In genomic region chr7:99406557-99406956, GRCh38 we compare ENCODE assay signal across 9 cellular contexts. TPM values are rescaled to one million over a fixed set of nuclear protein-coding genes. Genes with fewer than 3 reads are reported as not detected.
DNase-seq lines count a peak whose midpoint lies in the region; ATAC-seq and TF ChIP-seq lines count a peak whose summit lies in the region.
"Had no signal": no experiment of that assay in that cellular context is flagged by ENCODE, and none has a peak within 500 bp of the region (broad histone marks: within the 10 kb centered on the region; RNA-seq: fewer than 3 reads in every experiment).

No MANE protein-coding gene starts in this region.

- H3K56ac ChIP-seq in mesendoderm (ENCODE audit: low read length) = no peak overlapping the region

- POLR2A ChIA-PET in WTC11 (lab: Charles Lee) = no interaction called here

- no peak overlapping the region for H2BK15ac ChIP-seq in mesendoderm (replicated peaks; ENCODE audit: low read depth)

- DNase-seq in BE2C = no peak
- no peak for DNase-seq in HFFc6
- no peak for DNase-seq in WTC11 (ENCODE audit: low spot score)
- no peak for DNase-seq in mesendoderm
- no peak for DNase-seq in prostate gland (ENCODE audit: low spot score)
- no peak for DNase-seq in SHP77 treated with DMSO at 0.1 percent for 48 hours (lab: John Stamatoyannopoulos, UW)
- no peak for DNase-seq in cardiac septum (ENCODE audit: low spot score)
- DNase-seq: SHP77 had no signal

- H2AK5ac ChIP-seq in mesendoderm (ENCODE audit: low read length) = no peak overlapping the region

- H3K79me1 ChIP-seq in mesendoderm (ENCODE audit: low read length) = peaks cover 33% of the 10 kb centered on the region

- no peak overlapping the region for H3K27ac ChIP-seq in mesendoderm (ENCODE audit: low read depth, low read length)
- no peak overlapping the region for H3K27ac ChIP-seq in prostate gland

- no peak overlapping the region for H3K4ac ChIP-seq in mesendoderm (ENCODE audit: low read depth, low read length)

- H2BK120ac ChIP-seq in mesendoderm (ENCODE audit: low read depth, low read length) = no peak overlapping the region

- H3K23ac ChIP-seq in mesendoderm (ENCODE audit: low read length) = no peak overlapping the region

- no peak for TF ChIP-seq POLR2A in prostate gland (IDR thresholded peaks at IDR 0.05)

- H3K79me2 ChIP-seq in mesendoderm (ENCODE audit: control insufficient read depth, insufficient read depth, low read length) = peaks cover 60% of the 10 kb centered on the region

- H3K4me1 Mint-ChIP-seq in HFFc6 (ENCODE audit: low read depth) (peaks cover 41% of the 10 kb centered on the region), WTC11 (peaks cover 18% of the 10 kb centered on the region)

- peak overlapping the region; percentile 98 for H3K4me3 Mint-ChIP-seq in HFFc6
- peak overlapping the region; percentile 99 for H3K4me3 Mint-ChIP-seq in WTC11

- peaks cover 5% of the 10 kb centered on the region; the same call in 1 of the 2 replicates for H3K27me3 Mint-ChIP-seq in HFFc6 (ENCODE audit: insufficient read depth)
- H3K27me3 Mint-ChIP-seq in WTC11 (ENCODE audit: low read depth) = no peaks in the 10 kb centered on the region

- CTCF ChIA-PET in WTC11 (lab: Charles Lee) = interaction anchor here (0.6 to 2.2 kb wide), 3 partner anchors 9 to 193 kb away, joined by 3 to 7 read pairs (median 4); no protein-coding TSS in a partner anchor

- TF ChIP-seq CTCF in BE2C (IDR thresholded peaks at IDR 0.05; ENCODE audit: low read depth, low read length) = no peak
- no peak for TF ChIP-seq CTCF in HFFc6 (IDR thresholded peaks at IDR 0.05)
- no peak for TF ChIP-seq CTCF in WTC11 (IDR thresholded peaks at IDR 0.05)
- TF ChIP-seq CTCF in prostate gland (IDR thresholded peaks at IDR 0.05) = no peak

- peaks cover 43% of the 10 kb centered on the region for H3K36me3 Mint-ChIP-seq in HFFc6 (ENCODE audit: low read depth)
- peaks cover 38% of the 10 kb centered on the region for H3K36me3 Mint-ChIP-seq in WTC11

- H3K9me3 ChIP-seq in BE2C = no peaks in the 10 kb centered on the region
- H3K9me3 ChIP-seq in prostate gland = no peaks in the 10 kb centered on the region

- ATAC-seq in WTC11 = no peak
- no peak for ATAC-seq in GM18519 (IDR thresholded peaks at IDR 0.05; ENCODE audit: low FRiP score, unreplicated experiment)

- H4K8ac ChIP-seq in mesendoderm (ENCODE audit: low read depth, low read length) = no peak overlapping the region

- no peak overlapping the region for H2BK5ac ChIP-seq in mesendoderm (ENCODE audit: low read length)

- no CpG with 5 or more reads among the region's 1 CpG for WGBS in mesendoderm (ENCODE audit: extremely low coverage, insufficient coverage, low lambda C conversion rate)
- 79% methylated on average over 1 of the region's 1 CpG for WGBS in prostate gland

- H3K27ac Mint-ChIP-seq in HFFc6 (peak overlapping the region; percentile 98), WTC11 (peak overlapping the region; percentile 76)

- peak overlapping the region; percentile 98 for H3K9ac ChIP-seq in mesendoderm (ENCODE audit: low read length)

- H3K36me3 ChIP-seq in BE2C (peaks cover 59% of the 10 kb centered on the region), mesendoderm (ENCODE audit: control insufficient read depth, insufficient read depth, low read length) (peaks cover 14% of the 10 kb centered on the region), prostate gland (peaks cover 0 to 5% of the 10 kb centered on the region in 2 donors)

- H3K4me3 ChIP-seq in BE2C (ENCODE audit: low read depth, low read length) (peak overlapping the region; percentile 79), mesendoderm (ENCODE audit: low read length) (no peak overlapping the region), prostate gland (no peak overlapping the region)

- intact Hi-C loops in prostate gland (cut with DNase I) = loop anchor here (5.0 to 10.0 kb wide), 2 partner anchors 34 to 262 kb away; partner anchors contain the start of genes ARPC1B and SMURF1
- intact Hi-C loops in cardiac septum (cut with DNase I) = no loop called here

- no peaks in the 10 kb centered on the region for H3K27me3 ChIP-seq in BE2C
- H3K27me3 ChIP-seq in mesendoderm (ENCODE audit: insufficient read depth, low read length, poor library complexity) = no peaks in the 10 kb centered on the region
- no peaks in the 10 kb centered on the region for H3K27me3 ChIP-seq in prostate gland (replicated peaks; ENCODE audit: insufficient read depth)

- H3K9me3 Mint-ChIP-seq in HFFc6 = no peaks in the 10 kb centered on the region
- no peaks in the 10 kb centered on the region for H3K9me3 Mint-ChIP-seq in WTC11

- H3K4me2 ChIP-seq in mesendoderm (ENCODE audit: low read length) = no peak overlapping the region

- no peak overlapping the region for H3K18ac ChIP-seq in mesendoderm (ENCODE audit: low read length)

- H4K5ac ChIP-seq in mesendoderm (ENCODE audit: low read length) = no peak overlapping the region

- H3K4me1 ChIP-seq in BE2C = peaks cover 4% of the 10 kb centered on the region; the same call in 1 of the 2 replicates
- peaks cover 7% of the 10 kb centered on the region for H3K4me1 ChIP-seq in mesendoderm (ENCODE audit: control insufficient read depth, low read depth, low read length)
- peaks cover 11% of the 10 kb centered on the region for H3K4me1 ChIP-seq in prostate gland (replicated peaks)

TF ChIP-seq in WTC11, 78 proteins besides CTCF, POLR2A, EP300 and RAD21 (continues in another document):
- TF ChIP-seq, protein P1, sequence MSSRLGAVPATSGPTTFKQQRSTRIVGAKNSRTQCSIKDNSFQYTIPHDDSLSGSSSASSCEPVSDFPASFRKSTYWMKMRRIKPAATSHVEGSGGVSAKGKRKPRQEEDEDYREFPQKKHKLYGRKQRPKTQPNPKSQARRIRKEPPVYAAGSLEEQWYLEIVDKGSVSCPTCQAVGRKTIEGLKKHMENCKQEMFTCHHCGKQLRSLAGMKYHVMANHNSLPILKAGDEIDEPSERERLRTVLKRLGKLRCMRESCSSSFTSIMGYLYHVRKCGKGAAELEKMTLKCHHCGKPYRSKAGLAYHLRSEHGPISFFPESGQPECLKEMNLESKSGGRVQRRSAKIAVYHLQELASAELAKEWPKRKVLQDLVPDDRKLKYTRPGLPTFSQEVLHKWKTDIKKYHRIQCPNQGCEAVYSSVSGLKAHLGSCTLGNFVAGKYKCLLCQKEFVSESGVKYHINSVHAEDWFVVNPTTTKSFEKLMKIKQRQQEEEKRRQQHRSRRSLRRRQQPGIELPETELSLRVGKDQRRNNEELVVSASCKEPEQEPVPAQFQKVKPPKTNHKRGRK (CRISPR knock-in tag; IDR thresholded peaks at IDR 0.05; ENCODE audit: borderline replicate concordance) = no peak
- TF ChIP-seq GRHL2 (CRISPR knock-in tag; IDR thresholded peaks at IDR 0.05; ENCODE audit: insufficient replicate concordance, severe bottlenecking) = no peak
- TF ChIP-seq USF1 (CRISPR knock-in tag; IDR thresholded peaks at IDR 0.05) = no peak
- no peak for TF ChIP-seq FOXJ3 (CRISPR knock-in tag; IDR thresholded peaks at IDR 0.05; ENCODE audit: borderline replicate concordance)
- no peak for TF ChIP-seq RORB (CRISPR knock-in tag; IDR thresholded peaks at IDR 0.05)
- no peak for TF ChIP-seq SP1 (CRISPR knock-in tag; conservative IDR thresholded peaks at IDR 0.05)
- no peak for TF ChIP-seq NR2C2 (CRISPR knock-in tag; IDR thresholded peaks at IDR 0.05)

RNA-seq across cellular contexts. Expression of gene PDAP1, which starts 1.8 kb away (rescaled TPM):
- 483 TPM for polyA plus RNA-seq in BE2C (2012; ENCODE audit: insufficient read depth, insufficient read length, low read depth)
- total RNA-seq in HFFc6 (2021; fragmentation: NEBNext Ultra II Directional; extraction: Animal tissue kit (Norgen Biotek cat#: 25700)) = 100 to 1,000 TPM; 148 to 213 (median 180) TPM
- total RNA-seq in WTC11 (2021) = 157 to 177 TPM (median 160 TPM) in 3 replicates
- 160 TPM for polyA plus RNA-seq in mesendoderm (2013, experiment 1 of 2)
- polyA plus RNA-seq in mesendoderm (2013, experiment 2 of 2) = 164 TPM
- 100 to 1,000 TPM in 1 of 2 donors, 10 to 100 TPM in 1; 98.6 to 103 TPM for total RNA-seq in prostate gland
- total RNA-seq in cardiac septum = 95.6 TPM

RNA-seq across cellular contexts. Expression of gene BUD31, which starts 2.2 kb away (rescaled TPM):
- polyA plus RNA-seq in BE2C (2012; ENCODE audit: insufficient read depth, insufficient read length, low read depth) = 516 TPM
- total RNA-seq in HFFc6 (2021; fragmentation: NEBNext Ultra II Directional; extraction: Animal tissue kit (Norgen Biotek cat#: 25700)) = 100 to 1,000 TPM; 134 to 147 (median 146) TPM
- total RNA-seq in WTC11 (2021) (98.4 to 99.5 TPM (median 98.7 TPM) in 3 replicates), prostate gland (10 to 100 TPM; 73.8 to 78.3 TPM), cardiac septum (46.5 TPM)
- 150 TPM for polyA plus RNA-seq in mesendoderm (2013, experiment 1 of 2)
- 161 TPM for polyA plus RNA-seq in mesendoderm (2013, experiment 2 of 2)

RNA-seq across cellular contexts. Expression of gene ARPC1B, which starts 32.0 kb away (rescaled TPM):
- 38.0 TPM for polyA plus RNA-seq in BE2C (2012; ENCODE audit: insufficient read depth, insufficient read length, low read depth)
- 100 to 1,000 TPM; 233 to 281 (median 249) TPM for total RNA-seq in HFFc6 (2021; fragmentation: NEBNext Ultra II Directional; extraction: Animal tissue kit (Norgen Biotek cat#: 25700))
- total RNA-seq in WTC11 (2021) (63.3 to 70.2 TPM (median 66.2 TPM) in 3 replicates), prostate gland (10 to 100 TPM; 85.4 to 86.5 TPM), cardiac septum (40.4 TPM)
- 49.0 TPM for polyA plus RNA-seq in mesendoderm (2013, experiment 1 of 2)
- 46.9 TPM for polyA plus RNA-seq in mesendoderm (2013, experiment 2 of 2)

RNA-seq across cellular contexts. Expression of gene PTCD1, which starts 32.0 kb away (rescaled TPM):
- polyA plus RNA-seq in BE2C (2012; ENCODE audit: insufficient read depth, insufficient read length, low read depth) = 22.4 TPM
- 1 to 10 TPM; 4.5 to 8.6 (median 6.7) TPM for total RNA-seq in HFFc6 (2021; fragmentation: NEBNext Ultra II Directional; extraction: Animal tissue kit (Norgen Biotek cat#: 25700))
- total RNA-seq in WTC11 (2021) (8.8 to 11.4 TPM (median 11.1 TPM) in 3 replicates), prostate gland (10 to 100 TPM in 1 of 2 donors, 1 to 10 TPM in 1; 9.1 to 11.8 TPM), cardiac septum (3.4 TPM)
- 5.1 TPM for polyA plus RNA-seq in mesendoderm (2013, experiment 1 of 2)
- 5.0 TPM for polyA plus RNA-seq in mesendoderm (2013, experiment 2 of 2)

RNA-seq across cellular contexts. Expression of gene CPSF4, which starts 32.2 kb away (rescaled TPM):
- polyA plus RNA-seq in BE2C (2012; ENCODE audit: insufficient read depth, insufficient read length, low read depth) = 133 TPM
- total RNA-seq in HFFc6 (2021; fragmentation: NEBNext Ultra II Directional; extraction: Animal tissue kit (Norgen Biotek cat#: 25700)) = 10 to 100 TPM; 26.7 to 34.0 (median 29.2) TPM
- total RNA-seq in WTC11 (2021) (79.1 to 109 TPM (median 85.8 TPM) in 3 replicates), prostate gland (10 to 100 TPM; 40.4 to 97.4 TPM), cardiac septum (15.0 TPM)
- 50.6 TPM for polyA plus RNA-seq in mesendoderm (2013, experiment 1 of 2)
- 49.2 TPM for polyA plus RNA-seq in mesendoderm (2013, experiment 2 of 2)
